1 cellular context compared by ENCODE assay signal in the genomic region with DNA sequence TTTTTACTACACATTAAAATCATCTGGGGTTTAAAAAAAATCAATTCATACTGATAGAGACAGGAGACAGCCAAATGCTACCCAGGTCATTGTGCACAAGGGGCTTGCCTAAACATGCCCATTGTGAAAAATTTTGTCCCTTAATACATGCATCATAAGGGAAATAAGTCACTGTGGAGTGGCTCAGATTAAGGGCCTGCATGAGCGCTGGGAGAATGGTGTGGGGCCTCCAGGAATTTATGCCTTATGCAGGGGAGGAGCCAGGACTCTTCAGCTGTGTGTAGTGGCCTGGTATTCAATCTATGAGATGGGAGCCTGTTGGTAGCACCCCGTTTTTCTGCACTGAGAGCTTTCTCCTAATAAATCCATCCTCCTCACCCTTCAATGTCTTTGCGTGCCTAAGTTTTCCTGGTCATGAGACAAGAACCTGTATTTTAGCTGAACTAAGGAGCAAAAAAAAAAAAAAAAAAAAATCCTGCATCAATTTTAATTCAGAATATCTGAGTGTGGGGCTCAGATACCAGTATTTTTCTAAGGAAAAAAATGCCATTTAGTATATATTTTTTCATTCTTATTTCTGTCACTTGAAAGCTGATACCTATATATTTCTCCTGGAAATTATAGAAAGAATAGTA.
TF ChIP-seq lines count a peak whose summit lies in the region.

No MANE protein-coding gene starts in this region.

TF ChIP-seq in GM12878, 131 proteins besides CTCF, POLR2A, EP300 and RAD21:
- TF ChIP-seq, protein P1, sequence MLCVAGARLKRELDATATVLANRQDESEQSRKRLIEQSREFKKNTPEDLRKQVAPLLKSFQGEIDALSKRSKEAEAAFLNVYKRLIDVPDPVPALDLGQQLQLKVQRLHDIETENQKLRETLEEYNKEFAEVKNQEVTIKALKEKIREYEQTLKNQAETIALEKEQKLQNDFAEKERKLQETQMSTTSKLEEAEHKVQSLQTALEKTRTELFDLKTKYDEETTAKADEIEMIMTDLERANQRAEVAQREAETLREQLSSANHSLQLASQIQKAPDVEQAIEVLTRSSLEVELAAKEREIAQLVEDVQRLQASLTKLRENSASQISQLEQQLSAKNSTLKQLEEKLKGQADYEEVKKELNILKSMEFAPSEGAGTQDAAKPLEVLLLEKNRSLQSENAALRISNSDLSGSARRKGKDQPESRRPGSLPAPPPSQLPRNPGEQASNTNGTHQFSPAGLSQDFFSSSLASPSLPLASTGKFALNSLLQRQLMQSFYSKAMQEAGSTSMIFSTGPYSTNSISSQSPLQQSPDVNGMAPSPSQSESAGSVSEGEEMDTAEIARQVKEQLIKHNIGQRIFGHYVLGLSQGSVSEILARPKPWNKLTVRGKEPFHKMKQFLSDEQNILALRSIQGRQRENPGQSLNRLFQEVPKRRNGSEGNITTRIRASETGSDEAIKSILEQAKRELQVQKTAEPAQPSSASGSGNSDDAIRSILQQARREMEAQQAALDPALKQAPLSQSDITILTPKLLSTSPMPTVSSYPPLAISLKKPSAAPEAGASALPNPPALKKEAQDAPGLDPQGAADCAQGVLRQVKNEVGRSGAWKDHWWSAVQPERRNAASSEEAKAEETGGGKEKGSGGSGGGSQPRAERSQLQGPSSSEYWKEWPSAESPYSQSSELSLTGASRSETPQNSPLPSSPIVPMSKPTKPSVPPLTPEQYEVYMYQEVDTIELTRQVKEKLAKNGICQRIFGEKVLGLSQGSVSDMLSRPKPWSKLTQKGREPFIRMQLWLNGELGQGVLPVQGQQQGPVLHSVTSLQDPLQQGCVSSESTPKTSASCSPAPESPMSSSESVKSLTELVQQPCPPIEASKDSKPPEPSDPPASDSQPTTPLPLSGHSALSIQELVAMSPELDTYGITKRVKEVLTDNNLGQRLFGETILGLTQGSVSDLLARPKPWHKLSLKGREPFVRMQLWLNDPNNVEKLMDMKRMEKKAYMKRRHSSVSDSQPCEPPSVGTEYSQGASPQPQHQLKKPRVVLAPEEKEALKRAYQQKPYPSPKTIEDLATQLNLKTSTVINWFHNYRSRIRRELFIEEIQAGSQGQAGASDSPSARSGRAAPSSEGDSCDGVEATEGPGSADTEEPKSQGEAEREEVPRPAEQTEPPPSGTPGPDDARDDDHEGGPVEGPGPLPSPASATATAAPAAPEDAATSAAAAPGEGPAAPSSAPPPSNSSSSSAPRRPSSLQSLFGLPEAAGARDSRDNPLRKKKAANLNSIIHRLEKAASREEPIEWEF (IDR thresholded peaks at IDR 0.05; ENCODE audit: insufficient replicate concordance, low read depth, low read length): no peak
- no peak for TF ChIP-seq SMAD1 (IDR thresholded peaks at IDR 0.05; ENCODE audit: low read depth, partially characterized antibody)
- no peak for TF ChIP-seq IRF4 (IDR thresholded peaks at IDR 0.05; ENCODE audit: low read depth, low read length)
- no peak for TF ChIP-seq ZNF207 (IDR thresholded peaks at IDR 0.05; ENCODE audit: borderline replicate concordance)
- TF ChIP-seq, protein P2, sequence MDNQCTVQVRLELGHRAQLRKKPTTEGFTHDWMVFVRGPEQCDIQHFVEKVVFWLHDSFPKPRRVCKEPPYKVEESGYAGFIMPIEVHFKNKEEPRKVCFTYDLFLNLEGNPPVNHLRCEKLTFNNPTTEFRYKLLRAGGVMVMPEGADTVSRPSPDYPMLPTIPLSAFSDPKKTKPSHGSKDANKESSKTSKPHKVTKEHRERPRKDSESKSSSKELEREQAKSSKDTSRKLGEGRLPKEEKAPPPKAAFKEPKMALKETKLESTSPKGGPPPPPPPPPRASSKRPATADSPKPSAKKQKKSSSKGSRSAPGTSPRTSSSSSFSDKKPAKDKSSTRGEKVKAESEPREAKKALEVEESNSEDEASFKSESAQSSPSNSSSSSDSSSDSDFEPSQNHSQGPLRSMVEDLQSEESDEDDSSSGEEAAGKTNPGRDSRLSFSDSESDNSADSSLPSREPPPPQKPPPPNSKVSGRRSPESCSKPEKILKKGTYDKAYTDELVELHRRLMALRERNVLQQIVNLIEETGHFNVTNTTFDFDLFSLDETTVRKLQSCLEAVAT (IDR thresholded peaks at IDR 0.05): no peak
- TF ChIP-seq, protein P3, sequence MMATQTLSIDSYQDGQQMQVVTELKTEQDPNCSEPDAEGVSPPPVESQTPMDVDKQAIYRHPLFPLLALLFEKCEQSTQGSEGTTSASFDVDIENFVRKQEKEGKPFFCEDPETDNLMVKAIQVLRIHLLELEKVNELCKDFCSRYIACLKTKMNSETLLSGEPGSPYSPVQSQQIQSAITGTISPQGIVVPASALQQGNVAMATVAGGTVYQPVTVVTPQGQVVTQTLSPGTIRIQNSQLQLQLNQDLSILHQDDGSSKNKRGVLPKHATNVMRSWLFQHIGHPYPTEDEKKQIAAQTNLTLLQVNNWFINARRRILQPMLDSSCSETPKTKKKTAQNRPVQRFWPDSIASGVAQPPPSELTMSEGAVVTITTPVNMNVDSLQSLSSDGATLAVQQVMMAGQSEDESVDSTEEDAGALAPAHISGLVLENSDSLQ (IDR thresholded peaks at IDR 0.05): no peak
- TF ChIP-seq ZNF622 (IDR thresholded peaks at IDR 0.05): no peak
- no peak for TF ChIP-seq RCOR1 (conservative IDR thresholded peaks at IDR 0.05; ENCODE audit: low read depth, low read length)
